Comparison of ENCODE assay signal across 14 cellular contexts in the genomic region with DNA sequence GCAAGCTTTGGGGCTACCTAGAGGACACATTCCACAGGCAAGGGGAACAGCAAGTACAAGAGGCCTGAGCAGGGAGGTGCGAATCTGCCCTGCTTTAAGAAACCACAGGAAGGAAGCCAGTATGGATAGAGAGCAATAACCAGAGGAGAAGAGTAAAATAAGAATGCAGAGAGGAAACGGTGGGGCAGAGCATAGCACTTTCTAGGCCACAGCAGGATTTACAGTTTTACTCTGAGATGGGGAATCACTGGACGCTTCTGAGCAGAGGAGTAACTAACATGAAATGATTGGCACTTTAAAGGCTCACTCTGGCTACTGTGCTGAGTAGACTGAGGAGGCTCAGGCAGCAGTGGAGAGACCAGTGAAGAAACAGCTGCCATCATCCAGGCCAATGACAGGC. TPM values are rescaled to one million over a fixed set of nuclear protein-coding genes. Genes with fewer than 3 reads are reported as not detected.
DNase-seq lines count a peak whose midpoint lies in the region; ATAC-seq and TF ChIP-seq lines count a peak whose summit lies in the region.
"Had no signal": no experiment of that assay in that cellular context is flagged by ENCODE, and none has a peak within 500 bp of the region (broad histone marks: within the 10 kb centered on the region; RNA-seq: fewer than 3 reads in every experiment).

No MANE protein-coding gene starts in this region.

- WGBS in endodermal cell (ENCODE audit: insufficient coverage in 1 of 2, insufficient read length in 1 of 2), 2 experiments: 74 to 77% methylated on average over 3 of the region's 3 CpGs
- WGBS in thyroid gland, 2 donors: 32 to 37% methylated on average over 3 of the region's 3 CpGs
- 53% methylated on average over 3 of the region's 3 CpGs for WGBS in mesenchymal stem cell

- H3K4ac ChIP-seq in mesenchymal stem cell (ENCODE audit: low read depth in 1 of 2, low read length in 2 of 2): no peak overlapping the region

- no peak for TF ChIP-seq POLR2A in thyroid gland (IDR thresholded peaks at IDR 0.05)

- no peak overlapping the region for H2AK5ac ChIP-seq in mesenchymal stem cell (ENCODE audit: low read length, severe bottlenecking)

- no peak overlapping the region for H2BK120ac ChIP-seq in mesenchymal stem cell (ENCODE audit: low read depth, low read length)

- H3K9me3 ChIP-seq in endodermal cell (ENCODE audit: control insufficient read depth, low read length) (peaks cover 8% of the 10 kb centered on the region), thyroid gland (no peaks in the 10 kb centered on the region), mesenchymal stem cell (ENCODE audit: control insufficient read depth, low read length) (no peaks in the 10 kb centered on the region), WERI-Rb-1 (ENCODE audit: severe bottlenecking) (no peaks in the 10 kb centered on the region)
- H3K9me3 ChIP-seq: SJSA1, upper lobe of left lung had no signal

- H3K27ac ChIP-seq in endodermal cell (ENCODE audit: low read depth, low read length) (no peak overlapping the region), thyroid gland (peak overlapping the region in 2 of 3 donors; percentile 43 to 44), mesenchymal stem cell (ENCODE audit: low read length, poor library complexity, severe bottlenecking) (no peak overlapping the region), WERI-Rb-1 (no peak overlapping the region)
- H3K27ac ChIP-seq: coronary artery, SJSA1, upper lobe of left lung had no signal

- H3K4me1 ChIP-seq in endodermal cell (ENCODE audit: control insufficient read depth, insufficient read depth, low read length): no peaks in the 10 kb centered on the region
- peaks cover 60 to 86% of the 10 kb centered on the region in 2 donors for H3K4me1 ChIP-seq in thyroid gland
- peaks cover 12% of the 10 kb centered on the region for H3K4me1 ChIP-seq in mesenchymal stem cell (ENCODE audit: control insufficient read depth, insufficient read depth, low read depth, low read length)

- no peak overlapping the region for H2BK5ac ChIP-seq in mesenchymal stem cell (ENCODE audit: low read depth, low read length, poor library complexity, severe bottlenecking)

- no peak overlapping the region for H2BK12ac ChIP-seq in mesenchymal stem cell (ENCODE audit: low read length in 2 of 2)

- H2AFZ ChIP-seq in mesenchymal stem cell (ENCODE audit: low read depth, low read length): no peak overlapping the region

- H3K4me3 ChIP-seq in endodermal cell (ENCODE audit: low read length): no peak overlapping the region
- H3K4me3 ChIP-seq in thyroid gland (replicated peaks in 1 of 3): no peak overlapping the region
- no peak overlapping the region for H3K4me3 ChIP-seq in mesenchymal stem cell (ENCODE audit: insufficient read depth in 1 of 2, low read depth in 1 of 2, low read length in 2 of 2)
- H3K4me3 ChIP-seq in WERI-Rb-1 (ENCODE audit: low read depth, low read length): no peak overlapping the region
- H3K4me3 ChIP-seq: coronary artery, SJSA1, upper lobe of left lung had no signal

- no peak overlapping the region for H4K8ac ChIP-seq in mesenchymal stem cell (ENCODE audit: low read length)

- intact Hi-C loops in thyroid gland (cut with DNase I): no loop called here

- no peak overlapping the region for H3K23ac ChIP-seq in mesenchymal stem cell (ENCODE audit: low read length in 2 of 2)

- ATAC-seq in activated naive CD4-positive, alpha-beta T cell treated with anti-CD3 and anti-CD28 coated beads, Interleukin-2, amount 50 U/mL, for 72 hours: peak; percentile 80 to 86
- ATAC-seq in GM21367 (IDR thresholded peaks at IDR 0.05; ENCODE audit: unreplicated experiment): no peak

- no peak overlapping the region for H3K27ac Mint-ChIP-seq in activated naive CD4-positive, alpha-beta T cell treated with anti-CD3 and anti-CD28 coated beads, Interleukin-2, amount 50 U/mL, for 72 hours
- no peak overlapping the region for H3K27ac Mint-ChIP-seq in endodermal cell
- H3K27ac Mint-ChIP-seq: nephron had no signal

- TF ChIP-seq CTCF in endodermal cell (conservative IDR thresholded peaks at IDR 0.05) (no peak), thyroid gland (IDR thresholded peaks at IDR 0.05) (no peak), WERI-Rb-1 (IDR thresholded peaks at IDR 0.05; ENCODE audit: low read depth, low read length) (no peak)

- no peak overlapping the region for H3K4me3 Mint-ChIP-seq in endodermal cell
- H3K4me3 Mint-ChIP-seq: nephron had no signal

- peaks cover 3% of the 10 kb centered on the region for H3K4me1 Mint-ChIP-seq in endodermal cell
- H3K4me1 Mint-ChIP-seq: nephron had no signal

- no peaks in the 10 kb centered on the region for H3K27me3 Mint-ChIP-seq in endodermal cell (ENCODE audit: insufficient read depth)

- no peak overlapping the region for H3K4me2 ChIP-seq in mesenchymal stem cell (ENCODE audit: low read length, poor library complexity, severe bottlenecking)

- DNase-seq in activated naive CD4-positive, alpha-beta T cell treated with anti-CD3 and anti-CD28 coated beads, Interleukin-2, amount 50 U/mL, for 72 hours (ENCODE audit: low spot score in 2 of 2): no peak
- no peak for DNase-seq in activated naive CD4-positive, alpha-beta T cell treated with anti-CD3 and anti-CD28 coated beads, Interleukin-2, amount 50 U/mL, for 16 hours
- DNase-seq in NOMO-1 treated with DMSO at 0.1 percent for 48 hours (lab: John Stamatoyannopoulos, UW; ENCODE audit: unreplicated experiment) (peak; percentile 75), endodermal cell (peak; percentile 75), thyroid gland (peak; percentile 35 to 53), mesenchymal stem cell (no peak), WERI-Rb-1 (no peak)
- DNase-seq: activated CD4-positive, alpha-beta T cell treated with anti-CD3 and anti-CD28 coated beads for 4 hours; NCI-H1105 treated with DMSO at 0.1 percent for 48 hours; upper lobe of left lung had no signal

- peaks cover 23% of the 10 kb centered on the region for H3K79me1 ChIP-seq in mesenchymal stem cell (replicated peaks; ENCODE audit: low read length, poor library complexity, severe bottlenecking)

- no peak overlapping the region for H2BK15ac ChIP-seq in mesenchymal stem cell (ENCODE audit: low read depth, poor library complexity, severe bottlenecking)

- H3K14ac ChIP-seq in mesenchymal stem cell (ENCODE audit: low read length in 2 of 2): no peak overlapping the region

- H3K36me3 ChIP-seq in endodermal cell (ENCODE audit: control insufficient read depth, insufficient read depth, low read length): no peaks in the 10 kb centered on the region
- no peaks in the 10 kb centered on the region for H3K36me3 ChIP-seq in thyroid gland
- peaks cover under 1 to 8% of the 10 kb centered on the region in 2 experiments for H3K36me3 ChIP-seq in mesenchymal stem cell (ENCODE audit: control insufficient read depth in 1 of 2, insufficient read depth in 2 of 2, low read depth in 1 of 2, low read length in 2 of 2)
- H3K36me3 ChIP-seq in WERI-Rb-1: no peaks in the 10 kb centered on the region

- no peak overlapping the region for H4K91ac ChIP-seq in mesenchymal stem cell (ENCODE audit: low read length)

- peaks cover 9 to 16% of the 10 kb centered on the region in 2 donors for H3K36me3 Mint-ChIP-seq in activated naive CD4-positive, alpha-beta T cell treated with anti-CD3 and anti-CD28 coated beads, Interleukin-2, amount 50 U/mL, for 72 hours
- H3K36me3 Mint-ChIP-seq in endodermal cell (ENCODE audit: low read depth): peaks cover 8% of the 10 kb centered on the region

- H3K9ac ChIP-seq in endodermal cell (ENCODE audit: extremely low read depth, low read length, poor library complexity, severe bottlenecking): no peak overlapping the region
- no peak overlapping the region for H3K9ac ChIP-seq in mesenchymal stem cell (ENCODE audit: low read length)

- peak overlapping the region in 1 of 2 experiments; percentile 67 for H3K18ac ChIP-seq in mesenchymal stem cell (ENCODE audit: low read depth in 1 of 2, low read length in 2 of 2)

- H3K9me3 Mint-ChIP-seq in activated naive CD4-positive, alpha-beta T cell treated with anti-CD3 and anti-CD28 coated beads, Interleukin-2, amount 50 U/mL, for 72 hours: peaks cover 0 to 6% of the 10 kb centered on the region in 2 donors
- peaks cover 10% of the 10 kb centered on the region for H3K9me3 Mint-ChIP-seq in endodermal cell
- H3K9me3 Mint-ChIP-seq: nephron had no signal

- no peaks in the 10 kb centered on the region for H3K27me3 ChIP-seq in endodermal cell (ENCODE audit: control insufficient read depth, insufficient read depth, low read length, poor library complexity, severe bottlenecking)
- no peaks in the 10 kb centered on the region for H3K27me3 ChIP-seq in thyroid gland
- no peaks in the 10 kb centered on the region for H3K27me3 ChIP-seq in mesenchymal stem cell (ENCODE audit: control insufficient read depth in 1 of 2, insufficient read depth in 1 of 2, low read length in 2 of 2)
- no peaks in the 10 kb centered on the region for H3K27me3 ChIP-seq in WERI-Rb-1 (ENCODE audit: insufficient read depth, low read depth, severe bottlenecking)
- H3K27me3 ChIP-seq: SJSA1, upper lobe of left lung had no signal

RNA-seq across cellular contexts. Expression of gene AAK1, which starts 23.8 kb away (rescaled TPM):
- total RNA-seq in activated naive CD4-positive, alpha-beta T cell treated with anti-CD3 and anti-CD28 coated beads, Interleukin-2, amount 50 U/mL, for 72 hours: 100 to 1,000 TPM; 129 to 137 TPM
- total RNA-seq in endodermal cell (10 to 100 TPM; 29.2 to 34.7 TPM), thyroid gland (100 to 1,000 TPM in 3 of 4 donors, 10 to 100 TPM in 1; 82.0 to 174 (median 144) TPM)
- 21.3 TPM for polyA plus RNA-seq in endodermal cell (2013, experiment 1 of 2)
- polyA plus RNA-seq in endodermal cell (2013, experiment 2 of 2): 20.5 TPM
- 54.5 TPM for polyA plus RNA-seq in mesenchymal stem cell (2013, experiment 1 of 2)
- 49.2 TPM for polyA plus RNA-seq in mesenchymal stem cell (2013, experiment 2 of 2)

Comparison
In these comparisons a context has a peak if more than half of its experiments do, and no peak if none do; other contexts are left out.
1. DNase-seq: peak in NOMO-1 treated with DMSO at 0.1 percent for 48 hours (single experiment), endodermal cell (single experiment) and thyroid gland (2 of 2); none in activated naive CD4-positive, alpha-beta T cell treated with anti-CD3 and anti-CD28 coated beads, Interleukin-2, amount 50 U/mL, for 72 hours (0 of 2), activated naive CD4-positive, alpha-beta T cell treated with anti-CD3 and anti-CD28 coated beads, Interleukin-2, amount 50 U/mL, for 16 hours (single experiment), mesenchymal stem cell (single experiment) and WERI-Rb-1 (single experiment).
2. H3K27ac ChIP-seq: peak in thyroid gland (2 of 3); none in endodermal cell (single experiment), mesenchymal stem cell (single experiment) and WERI-Rb-1 (single experiment).